ENCODE assay signal across 9 cellular contexts in genomic region chr20:20465259-20465658, GRCh38.
DNase-seq lines count a peak whose midpoint lies in the region; ATAC-seq, FAIRE-seq and TF ChIP-seq lines count a peak whose summit lies in the region.
"Had no signal": no experiment of that assay in that cellular context is flagged by ENCODE, and none has a peak within 500 bp of the region (broad histone marks: within the 10 kb centered on the region; RNA-seq: fewer than 3 reads in every experiment).

No MANE protein-coding gene starts in this region.

- peak; percentile 41 for TF ChIP-seq CTCF in fibroblast of the aortic adventitia (IDR thresholded peaks at IDR 0.05; ENCODE audit: insufficient read depth, low read length)

- no peaks in the 10 kb centered on the region for H3K9me3 Mint-ChIP-seq in activated CD4-positive, alpha-beta T cell treated with anti-CD3 and anti-CD28 coated beads for 36 hours (ENCODE audit: low read depth)
- no peaks in the 10 kb centered on the region for H3K9me3 Mint-ChIP-seq in stimulated activated effector memory CD8-positive, alpha-beta T cell treated with anti-CD3 and anti-CD28 coated beads, Interleukin-12 subunit alpha, Interleukin-12 subunit beta, amount 100 ng/mL, for 72 hours
- H3K9me3 Mint-ChIP-seq: CD8-positive, alpha-beta T cell had no signal

- no peak overlapping the region for H3K4me3 Mint-ChIP-seq in activated CD4-positive, alpha-beta T cell treated with anti-CD3 and anti-CD28 coated beads for 36 hours
- no peak overlapping the region for H3K4me3 Mint-ChIP-seq in stimulated activated effector memory CD8-positive, alpha-beta T cell treated with anti-CD3 and anti-CD28 coated beads, Interleukin-12 subunit alpha, Interleukin-12 subunit beta, amount 100 ng/mL, for 72 hours
- H3K4me3 Mint-ChIP-seq: CD8-positive, alpha-beta T cell had no signal

- peaks cover 4 to 9% of the 10 kb centered on the region in 2 donors for H3K36me3 ChIP-seq in small intestine (ENCODE audit: control insufficient read depth in 2 of 2, insufficient read depth in 2 of 2, low read length in 2 of 2)

- H3K27ac ChIP-seq in small intestine (ENCODE audit: low read depth in 1 of 2, low read length in 1 of 2) = no peak overlapping the region

- no peak overlapping the region for H3K27ac Mint-ChIP-seq in activated CD4-positive, alpha-beta T cell treated with anti-CD3 and anti-CD28 coated beads for 36 hours
- peak overlapping the region; percentile 60 for H3K27ac Mint-ChIP-seq in stimulated activated effector memory CD8-positive, alpha-beta T cell treated with anti-CD3 and anti-CD28 coated beads, Interleukin-12 subunit alpha, Interleukin-12 subunit beta, amount 100 ng/mL, for 72 hours
- H3K27ac Mint-ChIP-seq: CD8-positive, alpha-beta T cell had no signal

- H3K27me3 ChIP-seq in small intestine (ENCODE audit: control insufficient read depth in 2 of 2, insufficient read depth in 2 of 2, low read length in 2 of 2) = no peaks in the 10 kb centered on the region

- no peak for FAIRE-seq in small intestine (lab: Jason Lieb, UNC)

- WGBS in small intestine, 3 donors = 85 to 93% (median 88%) methylated on average over 2 of the region's 2 CpGs

- DNase-seq in activated CD4-positive, alpha-beta T cell treated with anti-CD3 and anti-CD28 coated beads for 36 hours = no peak
- no peak for DNase-seq in activated CD4-positive, alpha-beta T cell treated with anti-CD3 and anti-CD28 coated beads, Interleukin-2, amount 50 U/mL, for 1 hour
- peak; percentile 63 for DNase-seq in NCI-H748 (lab: John Stamatoyannopoulos, UW; ENCODE audit: unreplicated experiment)
- DNase-seq in fibroblast of the aortic adventitia (ENCODE audit: low read depth) = no peak
- no peak for DNase-seq in stimulated activated effector memory CD8-positive, alpha-beta T cell treated with anti-CD3 and anti-CD28 coated beads, Interleukin-12 subunit alpha, Interleukin-12 subunit beta, amount 100 ng/mL, for 72 hours (ENCODE audit: low spot score in 2 of 2)
- DNase-seq in stimulated activated CD4-positive, alpha-beta T cell treated with anti-CD3 and anti-CD28 coated beads, Interleukin-12 subunit alpha, Interleukin-12 subunit beta, amount 100 ng/mL, for 4 hours = no peak
- DNase-seq in small intestine = no peak
- DNase-seq in H4 (ENCODE audit: low spot score) = no peak
- DNase-seq: CD8-positive, alpha-beta T cell had no signal

- peaks cover 17% of the 10 kb centered on the region for H3K4me1 Mint-ChIP-seq in activated CD4-positive, alpha-beta T cell treated with anti-CD3 and anti-CD28 coated beads for 36 hours
- H3K4me1 Mint-ChIP-seq in stimulated activated effector memory CD8-positive, alpha-beta T cell treated with anti-CD3 and anti-CD28 coated beads, Interleukin-12 subunit alpha, Interleukin-12 subunit beta, amount 100 ng/mL, for 72 hours = peaks cover 9% of the 10 kb centered on the region

- peak; percentile 48 for ATAC-seq in activated CD4-positive, alpha-beta T cell treated with anti-CD3 and anti-CD28 coated beads for 36 hours
- ATAC-seq in stimulated activated effector memory CD8-positive, alpha-beta T cell treated with anti-CD3 and anti-CD28 coated beads, Interleukin-12 subunit alpha, Interleukin-12 subunit beta, amount 100 ng/mL, for 72 hours = no peak
- ATAC-seq: CD8-positive, alpha-beta T cell had no signal

- no peaks in the 10 kb centered on the region for H3K9me3 ChIP-seq in small intestine (ENCODE audit: control insufficient read depth, low read depth)

- no peaks in the 10 kb centered on the region for H3K27me3 Mint-ChIP-seq in activated CD4-positive, alpha-beta T cell treated with anti-CD3 and anti-CD28 coated beads for 36 hours

- H3K36me3 Mint-ChIP-seq in activated CD4-positive, alpha-beta T cell treated with anti-CD3 and anti-CD28 coated beads for 36 hours (ENCODE audit: low read depth) = peaks cover 20% of the 10 kb centered on the region
- peaks cover 7% of the 10 kb centered on the region for H3K36me3 Mint-ChIP-seq in stimulated activated effector memory CD8-positive, alpha-beta T cell treated with anti-CD3 and anti-CD28 coated beads, Interleukin-12 subunit alpha, Interleukin-12 subunit beta, amount 100 ng/mL, for 72 hours

- intact Hi-C loops in activated CD4-positive, alpha-beta T cell treated with anti-CD3 and anti-CD28 coated beads for 36 hours (cut with DNase I, micrococcal nuclease) = no loop called here

- CTCF ChIA-PET in activated CD4-positive, alpha-beta T cell treated with anti-CD3 and anti-CD28 coated beads for 36 hours (lab: Charles Lee) = interaction anchor here (0.7 kb wide), 1 partner anchor 9 kb away, joined by 3 read pairs; no protein-coding TSS in a partner anchor

- POLR2A ChIA-PET in activated CD4-positive, alpha-beta T cell treated with anti-CD3 and anti-CD28 coated beads for 36 hours (lab: Charles Lee) = no interaction called here

- H3K4me3 ChIP-seq in fibroblast of the aortic adventitia (ENCODE audit: low read depth, low read length) (no peak overlapping the region), small intestine (ENCODE audit: low read depth in 1 of 2, low read length in 2 of 2) (no peak overlapping the region)

- H3K4me1 ChIP-seq in small intestine (ENCODE audit: control insufficient read depth in 2 of 2, insufficient read depth in 1 of 2, low read depth in 1 of 2, low read length in 1 of 2) = no peaks in the 10 kb centered on the region
